12 cellular contexts compared by ENCODE assay signal in the genomic region with DNA sequence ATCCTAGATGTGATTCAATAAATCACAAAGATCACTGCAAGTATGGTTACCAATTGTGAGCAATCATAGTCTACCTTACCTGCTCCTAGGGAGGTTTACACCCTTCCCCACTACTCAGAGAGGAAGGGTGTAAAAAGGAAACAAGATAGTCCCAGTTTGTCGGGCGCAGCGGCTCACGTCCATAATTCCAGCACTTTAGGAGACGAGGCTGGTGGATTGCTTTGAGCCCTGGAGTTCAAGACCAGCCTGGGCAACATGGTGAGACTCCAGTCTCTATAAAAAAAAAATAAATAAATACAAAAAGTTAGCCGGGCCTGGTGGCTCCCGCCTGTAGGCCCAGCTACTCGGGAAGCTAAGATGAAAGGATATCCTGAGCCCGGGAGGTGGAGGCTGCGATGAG. TPM values are rescaled to one million over a fixed set of nuclear protein-coding genes. Genes with fewer than 3 reads are reported as not detected.
DNase-seq lines count a peak whose midpoint lies in the region; ATAC-seq, FAIRE-seq and TF ChIP-seq lines count a peak whose summit lies in the region.
"Had no signal": no experiment of that assay in that cellular context is flagged by ENCODE, and none has a peak within 500 bp of the region (broad histone marks: within the 10 kb centered on the region; RNA-seq: fewer than 3 reads in every experiment).

No MANE protein-coding gene starts in this region.

- no peak overlapping the region for H2BK5ac ChIP-seq in neuronal stem cell (ENCODE audit: low read length)

- peaks cover 22% of the 10 kb centered on the region for H3K36me3 Mint-ChIP-seq in CD4-positive, alpha-beta T cell (ENCODE audit: low read depth)
- peaks cover 5% of the 10 kb centered on the region for H3K36me3 Mint-ChIP-seq in brain

- H3K27me3 Mint-ChIP-seq in CD4-positive, alpha-beta T cell: no peaks in the 10 kb centered on the region
- peaks cover 7% of the 10 kb centered on the region for H3K27me3 Mint-ChIP-seq in brain

- peak overlapping the region; percentile 84; the same call in 1 of the 2 replicates for H3K4me3 ChIP-seq in HUES64 (ENCODE audit: low read length)
- no peak overlapping the region for H3K4me3 ChIP-seq in neuronal stem cell (ENCODE audit: low read length in 2 of 2)
- H3K4me3 ChIP-seq in small intestine (ENCODE audit: low read depth in 1 of 2, low read length in 2 of 2): no peak overlapping the region

- H3K23ac ChIP-seq in neuronal stem cell (ENCODE audit: low read depth, low read length, poor library complexity): no peak overlapping the region

- intact Hi-C loops in CD4-positive, alpha-beta T cell (cut with DNase I, micrococcal nuclease): loop anchor here (1.0 to 10.0 kb wide), 5 partner anchors 22 to 677 kb away; a partner anchor contains a TSS

- H3K27me3 ChIP-seq in CD4-positive, alpha-beta T cell (ENCODE audit: control insufficient read depth, insufficient read depth, low read length): no peaks in the 10 kb centered on the region
- no peaks in the 10 kb centered on the region for H3K27me3 ChIP-seq in HUES64 (ENCODE audit: insufficient read depth, low read length)
- no peaks in the 10 kb centered on the region for H3K27me3 ChIP-seq in neuronal stem cell (ENCODE audit: control insufficient read depth in 3 of 3, insufficient read depth in 3 of 3, low read depth in 1 of 3, low read length in 3 of 3)
- no peaks in the 10 kb centered on the region for H3K27me3 ChIP-seq in small intestine (ENCODE audit: control insufficient read depth in 2 of 2, insufficient read depth in 2 of 2, low read length in 2 of 2)

- CTCF ChIA-PET in CD4-positive, alpha-beta T cell (lab: Charles Lee): interaction anchor here (0.7 to 1.6 kb wide), 2 partner anchors 23 to 33 kb away, joined by 5 to 6 read pairs; a partner anchor contains a TSS

- H4K8ac ChIP-seq in neuronal stem cell (ENCODE audit: low read depth, low read length): no peak overlapping the region

- H3K18ac ChIP-seq in neuronal stem cell (ENCODE audit: low read length): no peak overlapping the region

- peaks cover 36% of the 10 kb centered on the region for H3K4me1 Mint-ChIP-seq in CD4-positive, alpha-beta T cell (ENCODE audit: low read depth)
- peaks cover 38% of the 10 kb centered on the region for H3K4me1 Mint-ChIP-seq in brain

- no peak overlapping the region for H2AK5ac ChIP-seq in neuronal stem cell (ENCODE audit: low read depth, low read length)

- peaks cover 7% of the 10 kb centered on the region for H3K79me1 ChIP-seq in neuronal stem cell (ENCODE audit: low read depth, low read length)

- H2BK15ac ChIP-seq in neuronal stem cell (ENCODE audit: low read length): no peak overlapping the region

- H3K36me3 ChIP-seq in HUES64 (ENCODE audit: insufficient read depth, low read length) (no peaks in the 10 kb centered on the region), neuronal stem cell (replicated peaks in 1 of 2; ENCODE audit: control insufficient read depth in 2 of 2, insufficient read depth in 2 of 2, low read length in 2 of 2) (no peaks in the 10 kb centered on the region), small intestine (ENCODE audit: control insufficient read depth in 2 of 2, insufficient read depth in 2 of 2, low read length in 2 of 2) (no peaks in the 10 kb centered on the region)

- H2AFZ ChIP-seq in neuronal stem cell (ENCODE audit: low read length): peak overlapping the region; percentile 84

- H3K9me3 ChIP-seq in CD4-positive, alpha-beta T cell (ENCODE audit: control insufficient read depth, low read length): no peaks in the 10 kb centered on the region
- no peaks in the 10 kb centered on the region for H3K9me3 ChIP-seq in HUES64 (ENCODE audit: insufficient read depth, low read depth, low read length)
- no peaks in the 10 kb centered on the region for H3K9me3 ChIP-seq in neuronal stem cell (replicated peaks in 1 of 2; ENCODE audit: control insufficient read depth in 2 of 2, insufficient read depth in 1 of 2, low read depth in 1 of 2, low read length in 2 of 2)
- H3K9me3 ChIP-seq in small intestine (ENCODE audit: control insufficient read depth, low read depth): no peaks in the 10 kb centered on the region

- no peak for TF ChIP-seq CTCF in CD4-positive, alpha-beta T cell (IDR thresholded peaks at IDR 0.05)
- no peak for TF ChIP-seq CTCF in brain (conservative IDR thresholded peaks at IDR 0.05)

- H3K4ac ChIP-seq in neuronal stem cell (ENCODE audit: low read length): no peak overlapping the region

- no peak overlapping the region for H4K91ac ChIP-seq in neuronal stem cell (ENCODE audit: low read depth, low read length, poor library complexity)

- H3K27ac Mint-ChIP-seq in CD4-positive, alpha-beta T cell: no peak overlapping the region
- H3K27ac Mint-ChIP-seq in brain: peak overlapping the region in 2 of 5 experiments; percentile 97 to 98

- no peak for DNase-seq in CD4-positive, alpha-beta T cell
- DNase-seq in neuronal stem cell (ENCODE audit: low spot score) (no peak), small intestine (no peak), NCI-H526 treated with DMSO at 0.1 percent for 48 hours (lab: John Stamatoyannopoulos, UW) (no peak)
- DNase-seq: activated CD4-positive, alpha-beta T cell treated with anti-CD3 and anti-CD28 coated beads for 4 hours; left ventricle myocardium superior; NCI-H446 had no signal

- no peak for ATAC-seq in CD4-positive, alpha-beta T cell (ENCODE audit: poor library complexity)
- ATAC-seq in GM21825 (IDR thresholded peaks at IDR 0.05; ENCODE audit: unreplicated experiment) (no peak), GM21423 (IDR thresholded peaks at IDR 0.05; ENCODE audit: unreplicated experiment) (no peak)

- POLR2A ChIA-PET in CD4-positive, alpha-beta T cell (lab: Charles Lee): interaction anchor here (0.6 to 2.4 kb wide), 4 partner anchors 23 to 106 kb away, joined by 3 to 35 read pairs (median 18); a partner anchor contains a TSS

- peak overlapping the region; percentile 92 for H3K4me3 Mint-ChIP-seq in CD4-positive, alpha-beta T cell
- peak overlapping the region; percentile 96 to 99 (median 99) for H3K4me3 Mint-ChIP-seq in brain

- H3K9me3 Mint-ChIP-seq in CD4-positive, alpha-beta T cell: no peaks in the 10 kb centered on the region
- no peaks in the 10 kb centered on the region for H3K9me3 Mint-ChIP-seq in brain

- H3K4me1 ChIP-seq in HUES64 (ENCODE audit: insufficient read depth, low read length) (peaks cover 12% of the 10 kb centered on the region; the same call in 1 of the 2 replicates), neuronal stem cell (ENCODE audit: control insufficient read depth in 2 of 2, insufficient read depth in 1 of 2, low read depth in 1 of 2, low read length in 2 of 2) (peaks cover 2% of the 10 kb centered on the region in 2 donors), small intestine (ENCODE audit: control insufficient read depth in 2 of 2, insufficient read depth in 1 of 2, low read depth in 1 of 2, low read length in 1 of 2) (peaks cover 2 to 7% of the 10 kb centered on the region in 2 donors)

- H3K9ac ChIP-seq in HUES64 (ENCODE audit: low read depth, low read length) (no peak overlapping the region), neuronal stem cell (ENCODE audit: low read depth, low read length, poor library complexity) (no peak overlapping the region)

- no peak overlapping the region for H3K4me2 ChIP-seq in neuronal stem cell (ENCODE audit: insufficient read depth, low read length, poor library complexity, severe bottlenecking)

- H2BK12ac ChIP-seq in neuronal stem cell (ENCODE audit: low read length): no peak overlapping the region

- H2BK120ac ChIP-seq in neuronal stem cell (ENCODE audit: low read depth, low read length): no peak overlapping the region

- 94% methylated on average over 10 of the region's 10 CpGs for WGBS in HUES64
- no CpG with 5 or more reads among the region's 10 CpGs for WGBS in neuronal stem cell (ENCODE audit: extremely low coverage in 2 of 2, insufficient read length in 2 of 2, insufficient replicate concordance in 1 of 2), 2 donors
- 94 to 95% (median 94%) methylated on average over 10 of the region's 10 CpGs for WGBS in small intestine, 3 donors

- FAIRE-seq in small intestine (lab: Jason Lieb, UNC): no peak
- FAIRE-seq: GM19239 had no signal

- no peak overlapping the region for H3K14ac ChIP-seq in neuronal stem cell (ENCODE audit: low read length)

- H3K27ac ChIP-seq in CD4-positive, alpha-beta T cell (ENCODE audit: low read depth, low read length): no peak overlapping the region
- peak overlapping the region; percentile 19; the same call in 1 of the 2 replicates for H3K27ac ChIP-seq in HUES64 (ENCODE audit: low read depth, low read length)
- H3K27ac ChIP-seq in neuronal stem cell (replicated peaks; ENCODE audit: low read length): no peak overlapping the region
- no peak overlapping the region for H3K27ac ChIP-seq in small intestine (ENCODE audit: low read depth in 1 of 2, low read length in 1 of 2)

RNA-seq across cellular contexts. Expression of a gene that starts 1.0 kb away (rescaled TPM):
- 10 to 100 TPM; 29.4 to 31.9 TPM for total RNA-seq in CD4-positive, alpha-beta T cell
- 16.7 TPM for polyA plus RNA-seq in HUES64 (2013, experiment 1 of 2)
- polyA plus RNA-seq in HUES64 (2013, experiment 2 of 2): 17.1 TPM
- polyA plus RNA-seq in brain (ENCODE audit: insufficient read depth, low read depth, low replicate concordance) (20.0 TPM), small intestine (10 to 100 TPM in 1 of 3 donors, 1 to 10 TPM in 2; 7.8 to 15.8 (median 9.4) TPM)
- 9.9 TPM for polyA plus RNA-seq in neuronal stem cell (2013, experiment 1 of 2)
- 9.1 TPM for polyA plus RNA-seq in neuronal stem cell (2013, experiment 2 of 2)

RNA-seq across cellular contexts. Expression of a gene that starts 22.2 kb away (rescaled TPM):
- 10 to 100 TPM; 18.2 to 18.7 TPM for total RNA-seq in CD4-positive, alpha-beta T cell
- polyA plus RNA-seq in HUES64 (2013, experiment 1 of 2): 4.2 TPM
- 4.0 TPM for polyA plus RNA-seq in HUES64 (2013, experiment 2 of 2)
- polyA plus RNA-seq in brain (ENCODE audit: insufficient read depth, low read depth, low replicate concordance): 1.9 TPM
- polyA plus RNA-seq in neuronal stem cell (2013, experiment 1 of 2): 2.9 TPM
- polyA plus RNA-seq in neuronal stem cell (2013, experiment 2 of 2): 3.3 TPM
- 1 to 10 TPM; 3.0 to 3.4 (median 3.1) TPM for polyA plus RNA-seq in small intestine

RNA-seq across cellular contexts. Expression of a gene that starts 22.6 kb away (rescaled TPM):
- 100 to 1,000 TPM in 1 of 2 experiments, 10 to 100 TPM in 1; 95.7 to 102 TPM for total RNA-seq in CD4-positive, alpha-beta T cell
- polyA plus RNA-seq in HUES64 (2013, experiment 1 of 2): 54.6 TPM
- polyA plus RNA-seq in HUES64 (2013, experiment 2 of 2): 58.7 TPM
- polyA plus RNA-seq in brain (ENCODE audit: insufficient read depth, low read depth, low replicate concordance): 82.0 TPM
- polyA plus RNA-seq in neuronal stem cell (2013, experiment 1 of 2): 51.6 TPM
- 50.8 TPM for polyA plus RNA-seq in neuronal stem cell (2013, experiment 2 of 2)
- 10 to 100 TPM; 35.7 to 38.8 (median 36.0) TPM for polyA plus RNA-seq in small intestine
